Comparison of ENCODE assay signal across 37 cellular contexts in genomic region chr3:175826759-175827158, GRCh38.
"Had no signal": no experiment of that assay in that cellular context is flagged by ENCODE, and none has a peak within 500 bp of the region (broad histone marks: within the 10 kb centered on the region; RNA-seq: fewer than 3 reads in every experiment).

No MANE protein-coding gene starts in this region.

- ATAC-seq: activated CD8-positive, alpha-beta memory T cell treated with anti-CD3 and anti-CD28 coated beads, Interleukin-2, amount 10 ng/mL, durations not matched to agents 7 days and 5 days; activated CD8-positive, alpha-beta T cell treated with anti-CD3 and anti-CD28 coated beads for 36 hours; activated naive CD4-positive, alpha-beta T cell treated with anti-CD3 and anti-CD28 coated beads, Interleukin-2, amount 50 U/mL, for 72 hours; activated T-helper 17 cell treated with anti-CD3 and anti-CD28 coated beads, Interleukin-2, amount 50 U/mL, for 72 hours; body of pancreas had no signal

- FAIRE-seq: astrocyte, TTC549 had no signal

- H3K36me3 ChIP-seq: adrenal gland, brain microvascular endothelial cell, breast epithelium had no signal

- H3K4me3 Mint-ChIP-seq: activated B cell treated with CpG ODN at 0.5 μM for 24 hours; activated CD4-positive, alpha-beta memory T cell treated with anti-CD3 and anti-CD28 coated beads for 36 hours; activated CD4-positive, alpha-beta T cell treated with anti-CD3 and anti-CD28 coated beads, Interleukin-2, amount 10 ng/mL, durations not matched to agents 24 days and 14 days; activated CD8-positive, alpha-beta memory T cell treated with anti-CD3 and anti-CD28 coated beads, Interleukin-2, amount 10 ng/mL, durations not matched to agents 7 days and 5 days; activated CD8-positive, alpha-beta T cell treated with anti-CD3 and anti-CD28 coated beads for 36 hours; activated naive CD4-positive, alpha-beta T cell treated with anti-CD3 and anti-CD28 coated beads for 36 hours; activated naive CD8-positive, alpha-beta T cell treated with anti-CD3 and anti-CD28 coated beads for 36 hours; activated T-cell treated with anti-CD3 and anti-CD28 coated beads, Interleukin-2, amount 50 U/mL, for 24 hours; activated T-helper 1 cell treated with anti-CD3 and anti-CD28 coated beads, Interleukin-12 subunit alpha, Interleukin-12 subunit beta, Interleukin-2, Interleukin-4 antibody, amounts not matched to agents 30 ng/mL and 10 ng/mL and 1 ng/mL, durations not matched to agents 14 hours and 24 hours and 36 hours; activated T-helper 17 cell treated with anti-CD3 and anti-CD28 coated beads, Interleukin-2, amount 50 U/mL, for 72 hours; T-helper 1 cell treated with Interleukin-12 subunit alpha and Interleukin-12 subunit beta and Interleukin-4 antibody, amounts not matched to agents 30 μg/mL and 1 μg/mL, for 36 hours; T-helper 2 cell treated with Interferon-gamma antibody and Interleukin-4, amounts not matched to agents 5 μg/mL and 100 μg/mL, for 36 hours had no signal

- H3K27me3 ChIP-seq: adrenal gland, body of pancreas, brain microvascular endothelial cell, breast epithelium had no signal

- H3K27ac ChIP-seq: adrenal gland, body of pancreas, brain microvascular endothelial cell, breast epithelium, VCaP had no signal

- H3K9me3 ChIP-seq: body of pancreas, breast epithelium had no signal

- H3K36me3 Mint-ChIP-seq: activated CD4-positive, alpha-beta memory T cell treated with anti-CD3 and anti-CD28 coated beads for 36 hours; activated CD8-positive, alpha-beta memory T cell treated with anti-CD3 and anti-CD28 coated beads, Interleukin-2, amount 10 ng/mL, durations not matched to agents 7 days and 5 days; activated naive CD4-positive, alpha-beta T cell treated with anti-CD3 and anti-CD28 coated beads, Interleukin-2, amount 50 U/mL, for 72 hours; activated naive CD8-positive, alpha-beta T cell treated with anti-CD3 and anti-CD28 coated beads for 36 hours had no signal

- H3K4me1 ChIP-seq: adrenal gland, body of pancreas, breast epithelium had no signal

- DNase-seq: activated B cell treated with CpG ODN at 0.5 μM for 24 hours; activated CD4-positive, alpha-beta memory T cell treated with anti-CD3 and anti-CD28 coated beads for 36 hours; activated CD4-positive, alpha-beta T cell treated with anti-CD3 and anti-CD28 coated beads for 4 hours; activated CD4-positive, alpha-beta T cell treated with anti-CD3 and anti-CD28 coated beads, Interleukin-2, amount 10 ng/mL, durations not matched to agents 24 days and 14 days; activated CD4-positive, alpha-beta T cell treated with anti-CD3 and anti-CD28 coated beads, Interleukin-2, amount 50 U/mL, for 1 hour; activated CD4-positive, alpha-beta T cell treated with anti-CD3 and anti-CD28 coated beads, Interleukin-2, amount 50 U/mL, for 4 hours; activated CD4-positive, CD25-positive, alpha-beta regulatory T cell treated with anti-CD3 and anti-CD28 coated beads, Interleukin-2, amount 50 U/mL, for 72 hours; activated CD8-positive, alpha-beta memory T cell treated with anti-CD3 and anti-CD28 coated beads for 24 hours; activated CD8-positive, alpha-beta memory T cell treated with anti-CD3 and anti-CD28 coated beads, Interleukin-2, amount 10 ng/mL, durations not matched to agents 7 days and 5 days; activated CD8-positive, alpha-beta memory T cell treated with anti-CD3 and anti-CD28 coated beads, Interleukin-2, amount 50 U/mL, for 48 hours; activated CD8-positive, alpha-beta T cell treated with anti-CD3 and anti-CD28 coated beads for 36 hours; activated effector memory CD4-positive, alpha-beta T cell treated with anti-CD3 and anti-CD28 coated beads, Interleukin-2, amount 50 U/mL, for 16 hours; activated gamma-delta T cell treated with Interleukin-2 at 50 U/mL for 16 hours; activated naive CD4-positive, alpha-beta T cell; activated naive CD4-positive, alpha-beta T cell treated with anti-CD3 and anti-CD28 coated beads for 36 hours; activated naive CD4-positive, alpha-beta T cell treated with anti-CD3 and anti-CD28 coated beads, Interleukin-2, amount 50 U/mL, for 16 hours; activated naive CD8-positive, alpha-beta T cell treated with anti-CD3 and anti-CD28 coated beads for 36 hours; activated T-cell treated with anti-CD3 and anti-CD28 coated beads, Interleukin-2, amount 50 U/mL, for 24 hours; activated T-cell treated with anti-CD3 and anti-CD28 coated beads, Interleukin-2, amount 50 U/mL, for 48 hours; adrenal gland; amniotic stem cell; aorta; body of pancreas; brain microvascular endothelial cell; central memory CD4-positive, alpha-beta T cell; T-helper 1 cell; T-helper 2 cell; T-helper 9 cell had no signal

- H3K4me1 Mint-ChIP-seq: activated B cell treated with CpG ODN at 0.5 μM for 24 hours; activated CD4-positive, alpha-beta T cell treated with anti-CD3 and anti-CD28 coated beads, Interleukin-2, amount 10 ng/mL, durations not matched to agents 24 days and 14 days; activated CD8-positive, alpha-beta memory T cell treated with anti-CD3 and anti-CD28 coated beads, Interleukin-2, amount 10 ng/mL, durations not matched to agents 7 days and 5 days; activated naive CD8-positive, alpha-beta T cell treated with anti-CD3 and anti-CD28 coated beads for 36 hours; activated T-helper 17 cell treated with anti-CD3 and anti-CD28 coated beads, Interleukin-2, amount 50 U/mL, for 72 hours had no signal

- H3K4me3 ChIP-seq: adrenal gland, body of pancreas, breast epithelium had no signal

- H3K27ac Mint-ChIP-seq: activated B cell treated with CpG ODN at 0.5 μM for 24 hours; activated CD4-positive, alpha-beta memory T cell treated with anti-CD3 and anti-CD28 coated beads for 36 hours; activated CD4-positive, alpha-beta T cell treated with anti-CD3 and anti-CD28 coated beads, Interleukin-2, amount 10 ng/mL, durations not matched to agents 24 days and 14 days; activated CD8-positive, alpha-beta memory T cell treated with anti-CD3 and anti-CD28 coated beads, Interleukin-2, amount 10 ng/mL, durations not matched to agents 7 days and 5 days; activated CD8-positive, alpha-beta T cell treated with anti-CD3 and anti-CD28 coated beads for 36 hours; activated naive CD4-positive, alpha-beta T cell treated with anti-CD3 and anti-CD28 coated beads for 36 hours; activated naive CD4-positive, alpha-beta T cell treated with anti-CD3 and anti-CD28 coated beads, Interleukin-2, amount 50 U/mL, for 72 hours; activated naive CD8-positive, alpha-beta T cell treated with anti-CD3 and anti-CD28 coated beads for 36 hours; activated T-cell treated with anti-CD3 and anti-CD28 coated beads, Interleukin-2, amount 50 U/mL, for 24 hours; activated T-helper 1 cell treated with anti-CD3 and anti-CD28 coated beads, Interleukin-12 subunit alpha, Interleukin-12 subunit beta, Interleukin-2, Interleukin-4 antibody, amounts not matched to agents 30 ng/mL and 10 ng/mL and 1 ng/mL, durations not matched to agents 14 hours and 24 hours and 36 hours; activated T-helper 17 cell treated with anti-CD3 and anti-CD28 coated beads, Interleukin-2, amount 50 U/mL, for 72 hours; T-helper 1 cell treated with Interleukin-12 subunit alpha and Interleukin-12 subunit beta and Interleukin-4 antibody, amounts not matched to agents 30 μg/mL and 1 μg/mL, for 36 hours; T-helper 2 cell treated with Interferon-gamma antibody and Interleukin-4, amounts not matched to agents 5 μg/mL and 100 μg/mL, for 36 hours had no signal

- H3K9me3 Mint-ChIP-seq: activated CD4-positive, alpha-beta memory T cell treated with anti-CD3 and anti-CD28 coated beads for 36 hours; activated CD4-positive, alpha-beta T cell treated with anti-CD3 and anti-CD28 coated beads, Interleukin-2, amount 10 ng/mL, durations not matched to agents 24 days and 14 days; activated naive CD4-positive, alpha-beta T cell treated with anti-CD3 and anti-CD28 coated beads for 36 hours; activated T-cell treated with anti-CD3 and anti-CD28 coated beads, Interleukin-2, amount 50 U/mL, for 24 hours; activated T-helper 1 cell treated with anti-CD3 and anti-CD28 coated beads, Interleukin-12 subunit alpha, Interleukin-12 subunit beta, Interleukin-2, Interleukin-4 antibody, amounts not matched to agents 30 ng/mL and 10 ng/mL and 1 ng/mL, durations not matched to agents 14 hours and 24 hours and 36 hours; activated T-helper 17 cell treated with anti-CD3 and anti-CD28 coated beads, Interleukin-2, amount 50 U/mL, for 72 hours had no signal

- H3K27me3 Mint-ChIP-seq: activated B cell treated with CpG ODN at 0.5 μM for 24 hours; activated CD4-positive, alpha-beta memory T cell treated with anti-CD3 and anti-CD28 coated beads for 36 hours; activated CD4-positive, alpha-beta T cell treated with anti-CD3 and anti-CD28 coated beads, Interleukin-2, amount 10 ng/mL, durations not matched to agents 24 days and 14 days; activated CD8-positive, alpha-beta memory T cell treated with anti-CD3 and anti-CD28 coated beads, Interleukin-2, amount 10 ng/mL, durations not matched to agents 7 days and 5 days; activated CD8-positive, alpha-beta T cell treated with anti-CD3 and anti-CD28 coated beads for 36 hours; activated naive CD8-positive, alpha-beta T cell treated with anti-CD3 and anti-CD28 coated beads for 36 hours; activated T-cell treated with anti-CD3 and anti-CD28 coated beads, Interleukin-2, amount 50 U/mL, for 24 hours; activated T-helper 17 cell treated with anti-CD3 and anti-CD28 coated beads, Interleukin-2, amount 50 U/mL, for 72 hours had no signal
